17 cellular contexts compared by ENCODE assay signal in genomic region chr4:174429701-174430100, GRCh38.
DNase-seq lines count a peak whose midpoint lies in the region; ATAC-seq, FAIRE-seq and TF ChIP-seq lines count a peak whose summit lies in the region.
"Had no signal": no experiment of that assay in that cellular context is flagged by ENCODE, and none has a peak within 500 bp of the region (broad histone marks: within the 10 kb centered on the region; RNA-seq: fewer than 3 reads in every experiment).

No MANE protein-coding gene starts in this region.

- no peaks in the 10 kb centered on the region; the same call in 2 of the 3 replicates for H3K9me3 ChIP-seq in A549
- H3K9me3 ChIP-seq in K562 (replicated peaks; ENCODE audit: control insufficient read depth, insufficient read depth, low read depth, low read length) = no peaks in the 10 kb centered on the region
- H3K9me3 ChIP-seq in effector memory CD4-positive, alpha-beta T cell (ENCODE audit: control insufficient read depth, low read length) = no peaks in the 10 kb centered on the region
- H3K9me3 ChIP-seq in thyroid gland = no peaks in the 10 kb centered on the region
- H3K9me3 ChIP-seq: BLaER1 treated with 17β-estradiol and CSF1 and Interleukin-3, amounts not matched to agents 10 nM and 100 nM had no signal

- H3K9ac ChIP-seq in K562 (ENCODE audit: insufficient read depth in 1 of 2, low read depth in 2 of 2, low read length in 2 of 2) = no peak overlapping the region
- H3K9ac ChIP-seq: BLaER1 treated with 17β-estradiol and CSF1 and Interleukin-3, amounts not matched to agents 10 nM and 100 nM had no signal

- H3K4me1 ChIP-seq in A549 (peaks cover 34% of the 10 kb centered on the region), K562 (replicated peaks in 1 of 2; ENCODE audit: control insufficient read depth in 2 of 2, insufficient read depth in 2 of 2, low read length in 2 of 2) (no peaks in the 10 kb centered on the region; a peak in 2 of 5 replicates), thyroid gland (no peaks in the 10 kb centered on the region)
- H3K4me1 ChIP-seq in effector memory CD4-positive, alpha-beta T cell (ENCODE audit: control insufficient read depth, insufficient read depth, low read length, poor library complexity, severe bottlenecking) = no peaks in the 10 kb centered on the region
- H3K4me1 ChIP-seq: BLaER1 treated with 17β-estradiol and CSF1 and Interleukin-3, amounts not matched to agents 10 nM and 100 nM had no signal

- POLR2A ChIA-PET in A549 (lab: Yijun Ruan, JAX) (no interaction called here), K562 (lab: Yijun Ruan, JAX) (no interaction called here)

- in situ Hi-C loops in K562 (cut with MboI) = no loop called here

- WGBS in A549 (ENCODE audit: missing lambda C conversion rate) = 14% methylated on average over 1 of the region's 1 CpG
- 33% methylated on average over 1 of the region's 1 CpG for WGBS in K562 (ENCODE audit: insufficient coverage, low coverage, missing lambda C conversion rate)
- WGBS in thyroid gland, 2 donors = 38 to 52% methylated on average over 1 of the region's 1 CpG

- TF ChIP-seq RAD21 in A549 (conservative IDR thresholded peaks at IDR 0.05 in 1 of 2, IDR thresholded peaks at IDR 0.05 in 1 of 2) = no peak
- no peak for TF ChIP-seq RAD21 in K562 (CRISPR knock-in tag; conservative IDR thresholded peaks at IDR 0.05 in 1 of 2, IDR thresholded peaks at IDR 0.05 in 1 of 2)

- no TSS peak for BruUV-seq in K562 (replicated peaks; lab: Mats Ljungman, UMichigan)

- intact Hi-C loops in K562 (cut with micrococcal nuclease) (no loop called here), thyroid gland (cut with DNase I) (no loop called here)

- ATAC-seq in A549 = no peak
- no peak for ATAC-seq in K562

- H3K36me3 ChIP-seq in K562 (ENCODE audit: control insufficient read depth, insufficient read depth, low read length) (no peaks in the 10 kb centered on the region), thyroid gland (no peaks in the 10 kb centered on the region)
- no peaks in the 10 kb centered on the region for H3K36me3 ChIP-seq in effector memory CD4-positive, alpha-beta T cell (ENCODE audit: control insufficient read depth, insufficient read depth, low read length)
- H3K36me3 ChIP-seq: BLaER1 treated with 17β-estradiol and CSF1 and Interleukin-3, amounts not matched to agents 10 nM and 100 nM had no signal

- TF ChIP-seq EP300 in A549 (IDR thresholded peaks at IDR 0.05) (no peak), K562 (IDR thresholded peaks at IDR 0.05; ENCODE audit: low read length) (no peak)

- FAIRE-seq in A549 (lab: Jason Lieb, UNC) (no peak), K562 (lab: Jason Lieb, UNC) (no peak)
- FAIRE-seq: GM19239 had no signal

- TF ChIP-seq CTCF in A549 (IDR thresholded peaks at IDR 0.05) = no peak
- TF ChIP-seq CTCF in K562 (IDR thresholded peaks at IDR 0.05 in 2 of 3, conservative IDR thresholded peaks at IDR 0.05 in 1 of 3; ENCODE audit: insufficient read depth in 2 of 3, low read depth in 1 of 3, low read length in 3 of 3) = no peak
- TF ChIP-seq CTCF in thyroid gland (IDR thresholded peaks at IDR 0.05) = no peak

- TF ChIP-seq POLR2A in A549 (IDR thresholded peaks at IDR 0.05; ENCODE audit: low read length) (no peak), K562 (conservative IDR thresholded peaks at IDR 0.05) (no peak), thyroid gland (IDR thresholded peaks at IDR 0.05) (no peak)

- no peak overlapping the region for H3K4me2 ChIP-seq in A549
- H3K4me2 ChIP-seq in K562 (ENCODE audit: insufficient read depth, low read length) = no peak overlapping the region
- H3K4me2 ChIP-seq: BLaER1 treated with 17β-estradiol and CSF1 and Interleukin-3, amounts not matched to agents 10 nM and 100 nM had no signal

- no peaks in the 10 kb centered on the region for H3K79me2 ChIP-seq in K562 (ENCODE audit: control insufficient read depth, insufficient read depth, low read length)

- H3K27me3 ChIP-seq in K562 (ENCODE audit: control insufficient read depth in 2 of 2, insufficient read depth in 2 of 2, low read length in 2 of 2) = no peaks in the 10 kb centered on the region
- H3K27me3 ChIP-seq in effector memory CD4-positive, alpha-beta T cell (replicated peaks; ENCODE audit: control insufficient read depth, insufficient read depth, low read length, poor library complexity, severe bottlenecking) = no peaks in the 10 kb centered on the region
- H3K27me3 ChIP-seq in thyroid gland = no peaks in the 10 kb centered on the region
- H3K27me3 ChIP-seq: BLaER1 treated with 17β-estradiol and CSF1 and Interleukin-3, amounts not matched to agents 10 nM and 100 nM had no signal

- no peaks in the 10 kb centered on the region for H3K9me1 ChIP-seq in K562 (ENCODE audit: control insufficient read depth, insufficient read depth, low read length)

- H3K27ac ChIP-seq in A549 (peak overlapping the region; percentile 43 to 68; a peak in 4 of 6 replicates), K562 (ENCODE audit: extremely low read depth, low read depth, low read length) (no peak overlapping the region), thyroid gland (no peak overlapping the region)
- H3K27ac ChIP-seq in effector memory CD4-positive, alpha-beta T cell (ENCODE audit: insufficient read depth, low read length, poor library complexity, severe bottlenecking) = no peak overlapping the region
- H3K27ac ChIP-seq: BLaER1 treated with 17β-estradiol and CSF1 and Interleukin-3, amounts not matched to agents 10 nM and 100 nM had no signal

- H2AFZ ChIP-seq in K562 (ENCODE audit: low read depth, low read length) = peak overlapping the region; percentile 8; the same call in 1 of the 2 replicates

- H4K20me1 ChIP-seq in K562 (replicated peaks; ENCODE audit: control insufficient read depth, insufficient read depth, low read length) = no peaks in the 10 kb centered on the region
- H4K20me1 ChIP-seq: BLaER1 treated with 17β-estradiol and CSF1 and Interleukin-3, amounts not matched to agents 10 nM and 100 nM had no signal

- no peak overlapping the region for H3K4me3 ChIP-seq in A549
- no peak overlapping the region for H3K4me3 ChIP-seq in K562
- no peak overlapping the region for H3K4me3 ChIP-seq in effector memory CD4-positive, alpha-beta T cell (ENCODE audit: insufficient read depth, low read depth, low read length, poor library complexity, severe bottlenecking)
- H3K4me3 ChIP-seq in thyroid gland (replicated peaks in 1 of 3) = no peak overlapping the region
- H3K4me3 ChIP-seq: BLaER1 treated with 17β-estradiol and CSF1 and Interleukin-3, amounts not matched to agents 10 nM and 100 nM had no signal

- CTCF ChIA-PET in A549 (lab: Yijun Ruan, JAX) = no interaction called here
- CTCF ChIA-PET in K562 (lab: Yijun Ruan, JAX; ENCODE audit: low intra/inter-chr PET ratio) = no interaction called here

- no peak for DNase-seq in A549 (ENCODE audit: low read depth in 1 of 2, low spot score in 1 of 2)
- DNase-seq in M059J (ENCODE audit: low read depth) = peak; percentile 52
- no peak for DNase-seq in K562 (ENCODE audit: extremely low read depth in 1 of 4, low spot score in 3 of 4)
- DNase-seq in kidney tubule cell (ENCODE audit: low spot score) = peak; percentile 91
- no peak for DNase-seq in stimulated activated naive CD4-positive, alpha-beta T cell treated with Interleukin-2 at 50 U/mL for 16 hours (lab: John Stamatoyannopoulos, UW)
- no peak for DNase-seq in effector memory CD4-positive, alpha-beta T cell
- DNase-seq in NCI-H1417 treated with DMSO at 0.1 percent for 48 hours (lab: John Stamatoyannopoulos, UW) = no peak
- no peak for DNase-seq in thyroid gland
- DNase-seq: 8988T, HFFc6, MV-4-11, NCI-H1417, NCI-H2081, NCI-H510A treated with DMSO at 0.1 percent for 48 hours, SW 1271 had no signal

TF ChIP-seq in A549, 52 proteins besides CTCF, POLR2A, EP300 and RAD21:
- TF ChIP-seq HDAC2 (IDR thresholded peaks at IDR 0.05) = no peak
- no peak for TF ChIP-seq ZFP36 (IDR thresholded peaks at IDR 0.05; ENCODE audit: borderline replicate concordance, partially characterized antibody)
- no peak for TF ChIP-seq ZNF302 (CRISPR knock-in tag; IDR thresholded peaks at IDR 0.05)
- TF ChIP-seq CBX2 (IDR thresholded peaks at IDR 0.05; ENCODE audit: borderline replicate concordance, low read depth) = no peak
- TF ChIP-seq FOXS1 (CRISPR knock-in tag; IDR thresholded peaks at IDR 0.05) = no peak
- TF ChIP-seq NPAS2 (CRISPR knock-in tag; IDR thresholded peaks at IDR 0.05; ENCODE audit: borderline replicate concordance) = no peak
- TF ChIP-seq JUN (IDR thresholded peaks at IDR 0.05) = no peak
- TF ChIP-seq ZC3H11A (IDR thresholded peaks at IDR 0.05) = no peak
- TF ChIP-seq MAX (IDR thresholded peaks at IDR 0.05) = no peak

TF ChIP-seq in K562, 482 proteins besides CTCF, POLR2A, EP300 and RAD21 (continues in another document):
- TF ChIP-seq ZMIZ1 (IDR thresholded peaks at IDR 0.05; ENCODE audit: low read depth in 2 of 2, low read length in 2 of 2) = no peak
- no peak for TF ChIP-seq SMARCB1 (IDR thresholded peaks at IDR 0.05; ENCODE audit: insufficient read length, low read depth)
- TF ChIP-seq DNMT1 (IDR thresholded peaks at IDR 0.05) = no peak
- TF ChIP-seq POLR2G (IDR thresholded peaks at IDR 0.05; ENCODE audit: low read depth, low read length) = no peak
- TF ChIP-seq FOS (IDR thresholded peaks at IDR 0.05; ENCODE audit: extremely low read depth, insufficient read length) = no peak
- TF ChIP-seq MCM5 (IDR thresholded peaks at IDR 0.05; ENCODE audit: low read depth) = no peak
- TF ChIP-seq NONO (IDR thresholded peaks at IDR 0.05; ENCODE audit: low read depth in 2 of 2, low read length in 1 of 2) = no peak
- TF ChIP-seq MAFF (IDR thresholded peaks at IDR 0.05; ENCODE audit: low read length) = no peak

Comparison
In these comparisons a context has a peak if more than half of its experiments do, and no peak if none do; other contexts are left out.
1. DNase-seq: peak in M059J (single experiment) and kidney tubule cell (single experiment); none in A549 (0 of 2), K562 (0 of 4), stimulated activated naive CD4-positive, alpha-beta T cell treated with Interleukin-2 at 50 U/mL for 16 hours (single experiment), effector memory CD4-positive, alpha-beta T cell (0 of 3), NCI-H1417 treated with DMSO at 0.1 percent for 48 hours (single experiment) and thyroid gland (0 of 2).
2. H3K27ac ChIP-seq: peak in A549 (2 of 2); none in K562 (single experiment), effector memory CD4-positive, alpha-beta T cell (single experiment) and thyroid gland (0 of 3).